ENCODE assay signal across 8 cellular contexts in the genomic region with DNA sequence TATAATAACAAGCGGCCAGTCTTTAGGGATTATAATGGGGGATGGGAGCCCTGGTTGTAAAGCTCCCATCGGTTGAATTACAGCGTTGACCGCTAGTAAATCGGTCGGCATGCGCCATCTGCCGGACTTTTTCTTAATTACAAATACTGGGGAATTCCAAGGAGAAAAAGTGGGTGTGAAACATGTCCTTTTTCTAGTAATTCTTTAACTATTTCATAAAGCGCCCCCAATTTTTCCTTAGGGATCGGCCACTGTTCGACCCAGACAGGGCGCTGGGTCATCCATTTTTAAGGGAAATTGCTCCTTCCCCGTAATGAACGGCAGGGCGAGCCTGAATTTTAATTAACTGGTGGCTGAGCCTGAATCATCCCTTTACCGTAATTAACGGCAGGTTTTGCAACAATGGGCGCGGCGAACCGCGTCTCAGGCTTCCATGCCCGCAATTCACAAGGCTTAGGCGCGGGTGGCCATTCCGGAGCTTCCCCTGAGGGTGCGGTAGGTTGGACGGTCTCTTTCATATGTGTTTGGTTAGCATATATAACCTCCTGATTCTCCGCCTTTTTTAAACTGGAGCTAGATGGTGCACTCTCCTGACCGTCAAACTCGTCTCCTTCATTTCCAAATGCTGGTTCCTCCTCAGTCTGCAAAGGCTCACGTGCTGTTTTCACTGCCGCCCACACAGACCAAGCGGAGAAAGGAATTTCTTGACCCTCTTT. TPM values are rescaled to one million over a fixed set of nuclear protein-coding genes. Genes with fewer than 3 reads are reported as not detected.
DNase-seq lines count a peak whose midpoint lies in the region; ATAC-seq and TF ChIP-seq lines count a peak whose summit lies in the region.

No MANE protein-coding gene starts in this region.

- TF ChIP-seq CTCF in epithelial cell of proximal tubule (conservative IDR thresholded peaks at IDR 0.05; ENCODE audit: low read depth, low read length) = peak; percentile 73

- no peaks in the 10 kb centered on the region for H4K20me1 ChIP-seq in BLaER1

- H3K36me3 ChIP-seq in BLaER1 = no peaks in the 10 kb centered on the region

- ATAC-seq in GM19397 (IDR thresholded peaks at IDR 0.05; ENCODE audit: unreplicated experiment) = no peak

- H3K9me3 ChIP-seq in BLaER1 = peaks cover 8% of the 10 kb centered on the region

- no peak overlapping the region for H3K9ac ChIP-seq in BLaER1

- H3K27me3 ChIP-seq in BLaER1 = peaks cover 19% of the 10 kb centered on the region

- H3K4me3 ChIP-seq in BLaER1 = 0 out of 2 replicates have a peak overlapping the region, but pooled peaks have one; percentile 15
- peak overlapping the region; percentile 52 for H3K4me3 ChIP-seq in epithelial cell of proximal tubule (ENCODE audit: low read depth, low read length)

- peaks cover 19% of the 10 kb centered on the region for H3K4me1 ChIP-seq in BLaER1

- no peak overlapping the region for H3K27ac ChIP-seq in BLaER1

- peak overlapping the region; percentile 47 for H3K4me2 ChIP-seq in BLaER1

- DNase-seq in HT-29 (ENCODE audit: low spot score) = peak; percentile 78
- DNase-seq in NOMO-1 treated with DMSO at 0.1 percent for 48 hours (lab: John Stamatoyannopoulos, UW; ENCODE audit: unreplicated experiment) = peak; percentile 84
- DNase-seq in activated CD8-positive, alpha-beta memory T cell treated with anti-CD3 and anti-CD28 coated beads, Interleukin-2, amount 50 U/mL, for 4 hours = peak; percentile 54
- peak; percentile 43 for DNase-seq in epithelial cell of proximal tubule (ENCODE audit: low read depth)
- DNase-seq in midbrain (lab: John Stamatoyannopoulos, UW) = peak; percentile 72
- DNase-seq in stimulated activated CD8-positive, alpha-beta memory T cell treated with anti-CD3 and anti-CD28 coated beads, Interleukin-2, amount 100 ng/mL, for 48 hours (ENCODE audit: low read depth in 2 of 2) = peak; percentile 15 to 34

RNA-seq across cellular contexts. Expression of a gene that starts 30.2 kb away (rescaled TPM):
- 4.0 and 4.4 TPM in 2 replicates for total RNA-seq in HT-29 (2014; rRNA removed; shearing (Covaris generic))
- 6.1 and 9.3 TPM in 2 replicates for total RNA-seq in epithelial cell of proximal tubule

RNA-seq across cellular contexts. Expression of a gene that starts 36.8 kb away (rescaled TPM):
- not detected in 2 replicates for total RNA-seq in HT-29 (2014; rRNA removed; shearing (Covaris generic))
- total RNA-seq in epithelial cell of proximal tubule = not detected in 2 replicates

RNA-seq across cellular contexts. Expression of a gene that starts 52.5 kb away (rescaled TPM):
- not detected in 2 replicates for total RNA-seq in HT-29 (2014; rRNA removed; shearing (Covaris generic))
- 0.12 TPM in 1 of 2 replicates, not detected in the other for total RNA-seq in epithelial cell of proximal tubule

Comparison
In these comparisons a context has a peak if more than half of its experiments do, and no peak if none do; other contexts are left out.
1. DNase-seq: peak in every context shown above with its lines; median percentile 84 in NOMO-1 treated with DMSO at 0.1 percent for 48 hours; 78 in HT-29; 72 in midbrain; 54 in activated CD8-positive, alpha-beta memory T cell treated with anti-CD3 and anti-CD28 coated beads, Interleukin-2, amount 50 U/mL, for 4 hours; 43 in epithelial cell of proximal tubule; 24 in stimulated activated CD8-positive, alpha-beta memory T cell treated with anti-CD3 and anti-CD28 coated beads, Interleukin-2, amount 100 ng/mL, for 48 hours.